Comparison of ENCODE assay signal across 17 cellular contexts in genomic region chr2:10752236-10752635, GRCh38. TPM values are rescaled to one million over a fixed set of nuclear protein-coding genes. Genes with fewer than 3 reads are reported as not detected.
DNase-seq lines count a peak whose midpoint lies in the region; ATAC-seq and TF ChIP-seq lines count a peak whose summit lies in the region.
"Had no signal": no experiment of that assay in that cellular context is flagged by ENCODE, and none has a peak within 500 bp of the region (broad histone marks: within the 10 kb centered on the region; RNA-seq: fewer than 3 reads in every experiment).

No MANE protein-coding gene starts in this region.

- no peaks in the 10 kb centered on the region for H3K27me3 Mint-ChIP-seq in WTC11 (ENCODE audit: low read depth)
- H3K27me3 Mint-ChIP-seq in stimulated activated naive B cell treated with anti-CD40 and anti-IgM and Interleukin-4, amounts not matched to agents 10 μg/mL and 1 μg/mL and 100 μg/mL, for 72 hours: no peaks in the 10 kb centered on the region

- CTCF ChIA-PET in WTC11 (lab: Charles Lee): no interaction called here

- POLR2A ChIA-PET in WTC11 (lab: Charles Lee): no interaction called here

- no peak overlapping the region for H3K4me3 Mint-ChIP-seq in WTC11
- no peak overlapping the region for H3K4me3 Mint-ChIP-seq in stimulated activated naive B cell treated with anti-CD40 and anti-IgM and Interleukin-4, amounts not matched to agents 10 μg/mL and 1 μg/mL and 100 μg/mL, for 72 hours
- H3K4me3 Mint-ChIP-seq: HFFc6 had no signal

- ATAC-seq in WTC11: no peak
- ATAC-seq in left colon: peak; percentile 91
- no peak for ATAC-seq in stimulated activated naive B cell treated with anti-CD40 and anti-IgM and Interleukin-4, amounts not matched to agents 10 μg/mL and 1 μg/mL and 100 μg/mL, for 72 hours (replicated peaks)

- peak overlapping the region; percentile 27; the same call in 1 of the 2 replicates for H3K27ac Mint-ChIP-seq in WTC11
- H3K27ac Mint-ChIP-seq in stimulated activated naive B cell treated with anti-CD40 and anti-IgM and Interleukin-4, amounts not matched to agents 10 μg/mL and 1 μg/mL and 100 μg/mL, for 72 hours: peak overlapping the region; percentile 9
- H3K27ac Mint-ChIP-seq: HFFc6 had no signal

- no peaks in the 10 kb centered on the region for H3K4me1 Mint-ChIP-seq in WTC11
- H3K4me1 Mint-ChIP-seq in stimulated activated naive B cell treated with anti-CD40 and anti-IgM and Interleukin-4, amounts not matched to agents 10 μg/mL and 1 μg/mL and 100 μg/mL, for 72 hours: peaks cover 7 to 14% of the 10 kb centered on the region in 2 donors

- DNase-seq in HT-29 (ENCODE audit: low spot score): peak; percentile 61
- DNase-seq in WTC11 (ENCODE audit: low spot score): no peak
- peak; percentile 61 to 70 for DNase-seq in left colon
- DNase-seq in stimulated activated naive B cell treated with anti-CD40 and anti-IgM and Interleukin-4, amounts not matched to agents 10 μg/mL and 1 μg/mL and 100 μg/mL, for 72 hours: no peak
- no peak for DNase-seq in central memory CD4-positive, alpha-beta T cell
- no peak for DNase-seq in cerebellar nuclear complex (lab: John Stamatoyannopoulos, UW)
- DNase-seq in NCI-H748 treated with DMSO at 0.1 percent for 48 hours (lab: John Stamatoyannopoulos, UW): no peak
- DNase-seq: ACHN; DMS 273 treated with DMSO at 0.1 percent for 48 hours; DND-41; H7; HFFc6; KG1; NCI-H1436; NCI-H2029 treated with DMSO at 0.1 percent for 48 hours; NK-92 treated with Interleukin-12 subunit alpha and Interleukin-12 subunit beta, amount 100 ng/mL, for 24 hours; SJCRH30 had no signal

- intact Hi-C loops in left colon (cut with DNase I, micrococcal nuclease): no loop called here

- no peaks in the 10 kb centered on the region for H3K36me3 Mint-ChIP-seq in WTC11
- peaks cover under 1 to 6% of the 10 kb centered on the region in 2 donors for H3K36me3 Mint-ChIP-seq in stimulated activated naive B cell treated with anti-CD40 and anti-IgM and Interleukin-4, amounts not matched to agents 10 μg/mL and 1 μg/mL and 100 μg/mL, for 72 hours

- no peaks in the 10 kb centered on the region for H3K9me3 Mint-ChIP-seq in WTC11
- H3K9me3 Mint-ChIP-seq in stimulated activated naive B cell treated with anti-CD40 and anti-IgM and Interleukin-4, amounts not matched to agents 10 μg/mL and 1 μg/mL and 100 μg/mL, for 72 hours: no peaks in the 10 kb centered on the region
- H3K9me3 Mint-ChIP-seq: HFFc6 had no signal

- TF ChIP-seq CTCF in WTC11 (IDR thresholded peaks at IDR 0.05): no peak

TF ChIP-seq in WTC11, 78 proteins besides CTCF, POLR2A, EP300 and RAD21:
- no peak for TF ChIP-seq FOXK1 (CRISPR knock-in tag; IDR thresholded peaks at IDR 0.05)
- no peak for TF ChIP-seq ERG (CRISPR knock-in tag; IDR thresholded peaks at IDR 0.05)
- no peak for TF ChIP-seq ZNF512 (CRISPR knock-in tag; IDR thresholded peaks at IDR 0.05; ENCODE audit: borderline replicate concordance)
- TF ChIP-seq ZSCAN18 (CRISPR knock-in tag; IDR thresholded peaks at IDR 0.05): no peak

RNA-seq across cellular contexts. Expression of gene ATP6V1C2, which starts 30.8 kb away (rescaled TPM):
- total RNA-seq in HT-29 (2014; rRNA removed; shearing (Covaris generic)): not detected in 2 replicates
- total RNA-seq in WTC11 (2021) (0.42 to 1.9 TPM (median 1.2 TPM) in 3 replicates), left colon (1 to 10 TPM; 1.5 to 1.7 TPM)
- total RNA-seq: HFFc6 had no signal

Comparison
In these comparisons a context has a peak if more than half of its experiments do, and no peak if none do; other contexts are left out.
1. DNase-seq: peak in HT-29 (single experiment) and left colon (2 of 2); none in WTC11 (single experiment), stimulated activated naive B cell treated with anti-CD40 and anti-IgM and Interleukin-4, amounts not matched to agents 10 μg/mL and 1 μg/mL and 100 μg/mL, for 72 hours (single experiment), central memory CD4-positive, alpha-beta T cell (single experiment), cerebellar nuclear complex (0 of 2) and NCI-H748 treated with DMSO at 0.1 percent for 48 hours (single experiment).